26 cellular contexts compared by ENCODE assay signal in the genomic region with DNA sequence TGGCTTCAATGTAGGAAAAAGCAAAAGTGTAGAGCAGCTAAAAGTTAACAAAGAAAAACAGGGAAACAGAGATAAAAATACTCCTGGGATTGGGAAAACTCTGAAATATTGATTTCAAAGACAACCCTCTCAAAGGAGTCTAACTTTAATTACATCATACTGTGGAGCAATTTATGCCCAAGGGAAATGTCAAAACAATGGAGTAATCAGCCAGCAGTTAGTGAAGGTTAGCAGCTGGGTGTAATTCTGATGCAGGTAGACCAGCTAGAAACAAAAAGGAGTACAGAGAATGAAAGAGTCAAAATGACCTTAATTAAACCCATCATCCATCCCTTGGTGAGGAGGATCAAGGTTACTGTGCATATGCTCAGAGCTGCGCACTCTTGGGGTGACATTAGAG.
"Had no signal": no experiment of that assay in that cellular context is flagged by ENCODE, and none has a peak within 500 bp of the region (broad histone marks: within the 10 kb centered on the region; RNA-seq: fewer than 3 reads in every experiment).

No MANE protein-coding gene starts in this region.

- DNase-seq: hippocampal formation; kidney glomerular epithelial cell; left cardiac atrium; left lung; lower lobe of right lung; mesendoderm; naive B cell; natural killer cell; nephron progenitor cell; occipital lobe; ovary; right lobe of liver; stimulated activated CD4-positive, alpha-beta T cell treated with anti-CD3 and anti-CD28 coated beads, Interleukin-15, amount 100 ng/mL, for 24 hours; stimulated activated CD4-positive, alpha-beta T cell treated with anti-CD3 and anti-CD28 coated beads, Interleukin-2, amount 100 ng/mL, for 24 hours; stimulated activated CD4-positive, alpha-beta T cell treated with anti-CD3 and anti-CD28 coated beads, Interleukin-4, amount 100 ng/mL, for 1 hour; stimulated activated naive B cell treated with anti-CD40 and anti-IgM and Interleukin-4, amounts not matched to agents 10 μg/mL and 1 μg/mL and 100 μg/mL, for 72 hours; stimulated activated naive CD8-positive, alpha-beta T cell treated with anti-CD3 and anti-CD28 coated beads, Interleukin-15, Interleukin-2, amounts not matched to agents 100 U/mL and 50 U/mL, for 24 hours; stomach; testis; thyroid gland; transverse colon; upper lobe of right lung had no signal

- H2AFZ ChIP-seq: neural progenitor cell had no signal

- H3K27me3 ChIP-seq: left lung, neural progenitor cell, neutrophil, ovary, right atrium auricular region, right lobe of liver, stomach, testis, thyroid gland, transverse colon, upper lobe of right lung had no signal

- H3K9me3 ChIP-seq: lower lobe of right lung, neutrophil, ovary, right atrium auricular region, right lobe of liver, testis, thyroid gland, upper lobe of right lung had no signal

- ATAC-seq: left cardiac atrium; left lung; lower lobe of right lung; natural killer cell; right lobe of liver; stimulated activated naive B cell treated with anti-CD40 and anti-IgM and Interleukin-4, amounts not matched to agents 10 μg/mL and 1 μg/mL and 100 μg/mL, for 72 hours; stimulated activated naive CD8-positive, alpha-beta T cell treated with anti-CD3 and anti-CD28 coated beads, Interleukin-15, Interleukin-2, amounts not matched to agents 100 U/mL and 50 U/mL, for 24 hours; upper lobe of right lung had no signal

- H3K4me3 ChIP-seq: left lung, lower lobe of right lung, neural progenitor cell, ovary, right atrium auricular region, right lobe of liver, smooth muscle cell, stomach, testis, thyroid gland, transverse colon, upper lobe of right lung had no signal

- H3K4me2 ChIP-seq: neural progenitor cell, smooth muscle cell had no signal

- H3K27ac ChIP-seq: left lung, lower lobe of right lung, neural progenitor cell, neutrophil, ovary, right atrium auricular region, right lobe of liver, stomach, testis, thyroid gland, transverse colon, upper lobe of right lung had no signal

- H3K9ac ChIP-seq: neural progenitor cell had no signal

- H3K36me3 ChIP-seq: left lung, lower lobe of right lung, neural progenitor cell, neutrophil, ovary, right atrium auricular region, right lobe of liver, stomach, thyroid gland, transverse colon, upper lobe of right lung had no signal

- H3K4me1 ChIP-seq: left lung, lower lobe of right lung, neural progenitor cell, right atrium auricular region, right lobe of liver, stomach, testis, thyroid gland, transverse colon, upper lobe of right lung had no signal
